ENCODE assay signal across 1 cellular context in the genomic region with DNA sequence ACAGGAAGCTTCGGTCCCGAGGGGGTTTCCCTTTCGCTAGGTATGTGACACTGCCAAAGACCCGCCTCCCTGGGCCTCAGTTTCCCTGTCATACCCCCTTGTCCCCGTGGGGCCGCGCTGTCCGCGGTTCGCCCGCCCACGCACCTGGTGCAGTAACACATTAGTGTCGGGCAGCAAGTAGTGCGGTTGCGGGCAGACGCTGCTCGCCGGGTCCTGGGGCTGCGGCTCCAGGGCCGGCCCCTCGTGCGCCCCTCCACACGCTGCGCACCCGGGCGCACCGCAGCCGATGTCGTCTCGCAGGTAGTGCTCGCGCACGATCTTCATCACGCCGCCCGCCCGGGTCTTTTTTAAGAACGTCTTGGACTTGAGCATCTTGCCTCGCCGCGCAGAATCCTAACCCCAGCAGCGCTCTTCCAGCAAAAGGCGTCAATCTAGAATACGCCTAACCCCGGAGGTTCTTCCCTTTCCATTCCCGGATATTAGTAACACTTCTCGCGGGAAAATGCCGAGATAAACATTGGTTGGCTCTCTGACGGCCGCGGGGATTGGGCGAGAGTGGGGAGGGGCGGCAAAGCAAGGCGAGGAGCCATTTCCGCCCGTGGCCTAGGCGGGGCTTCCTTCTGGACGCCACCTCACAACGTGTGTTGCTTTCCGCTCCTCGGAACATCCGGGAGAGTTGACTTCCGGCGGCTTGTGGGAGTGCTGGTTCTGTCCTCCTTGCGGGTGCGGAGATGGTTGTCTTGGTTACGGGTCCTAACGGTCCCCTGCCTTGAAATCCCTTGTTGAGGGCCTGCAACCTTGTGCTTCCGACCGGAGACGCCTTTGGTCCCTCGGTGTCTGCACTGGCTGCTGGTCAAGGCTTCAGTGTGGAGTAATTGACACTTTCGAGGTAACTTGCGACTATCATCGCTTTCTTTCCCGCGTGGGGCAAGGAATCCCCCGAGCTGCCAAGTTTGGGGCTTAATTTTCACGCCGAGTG.
TF ChIP-seq lines count a peak whose summit lies in the region.

A gene with protein sequence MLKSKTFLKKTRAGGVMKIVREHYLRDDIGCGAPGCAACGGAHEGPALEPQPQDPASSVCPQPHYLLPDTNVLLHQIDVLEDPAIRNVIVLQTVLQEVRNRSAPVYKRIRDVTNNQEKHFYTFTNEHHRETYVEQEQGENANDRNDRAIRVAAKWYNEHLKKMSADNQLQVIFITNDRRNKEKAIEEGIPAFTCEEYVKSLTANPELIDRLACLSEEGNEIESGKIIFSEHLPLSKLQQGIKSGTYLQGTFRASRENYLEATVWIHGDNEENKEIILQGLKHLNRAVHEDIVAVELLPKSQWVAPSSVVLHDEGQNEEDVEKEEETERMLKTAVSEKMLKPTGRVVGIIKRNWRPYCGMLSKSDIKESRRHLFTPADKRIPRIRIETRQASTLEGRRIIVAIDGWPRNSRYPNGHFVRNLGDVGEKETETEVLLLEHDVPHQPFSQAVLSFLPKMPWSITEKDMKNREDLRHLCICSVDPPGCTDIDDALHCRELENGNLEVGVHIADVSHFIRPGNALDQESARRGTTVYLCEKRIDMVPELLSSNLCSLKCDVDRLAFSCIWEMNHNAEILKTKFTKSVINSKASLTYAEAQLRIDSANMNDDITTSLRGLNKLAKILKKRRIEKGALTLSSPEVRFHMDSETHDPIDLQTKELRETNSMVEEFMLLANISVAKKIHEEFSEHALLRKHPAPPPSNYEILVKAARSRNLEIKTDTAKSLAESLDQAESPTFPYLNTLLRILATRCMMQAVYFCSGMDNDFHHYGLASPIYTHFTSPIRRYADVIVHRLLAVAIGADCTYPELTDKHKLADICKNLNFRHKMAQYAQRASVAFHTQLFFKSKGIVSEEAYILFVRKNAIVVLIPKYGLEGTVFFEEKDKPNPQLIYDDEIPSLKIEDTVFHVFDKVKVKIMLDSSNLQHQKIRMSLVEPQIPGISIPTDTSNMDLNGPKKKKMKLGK (minus strand): TSS at position 440 of the 979 bp plus-strand sequence. CDS start 68 bp downstream, at position 372.
A gene with protein sequence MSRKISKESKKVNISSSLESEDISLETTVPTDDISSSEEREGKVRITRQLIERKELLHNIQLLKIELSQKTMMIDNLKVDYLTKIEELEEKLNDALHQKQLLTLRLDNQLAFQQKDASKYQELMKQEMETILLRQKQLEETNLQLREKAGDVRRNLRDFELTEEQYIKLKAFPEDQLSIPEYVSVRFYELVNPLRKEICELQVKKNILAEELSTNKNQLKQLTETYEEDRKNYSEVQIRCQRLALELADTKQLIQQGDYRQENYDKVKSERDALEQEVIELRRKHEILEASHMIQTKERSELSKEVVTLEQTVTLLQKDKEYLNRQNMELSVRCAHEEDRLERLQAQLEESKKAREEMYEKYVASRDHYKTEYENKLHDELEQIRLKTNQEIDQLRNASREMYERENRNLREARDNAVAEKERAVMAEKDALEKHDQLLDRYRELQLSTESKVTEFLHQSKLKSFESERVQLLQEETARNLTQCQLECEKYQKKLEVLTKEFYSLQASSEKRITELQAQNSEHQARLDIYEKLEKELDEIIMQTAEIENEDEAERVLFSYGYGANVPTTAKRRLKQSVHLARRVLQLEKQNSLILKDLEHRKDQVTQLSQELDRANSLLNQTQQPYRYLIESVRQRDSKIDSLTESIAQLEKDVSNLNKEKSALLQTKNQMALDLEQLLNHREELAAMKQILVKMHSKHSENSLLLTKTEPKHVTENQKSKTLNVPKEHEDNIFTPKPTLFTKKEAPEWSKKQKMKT (plus strand): TSS at position 673 of the 979 bp plus-strand sequence. CDS start 1,337 bp downstream, outside the sequence.

TF ChIP-seq in HepG2, 621 proteins besides CTCF, POLR2A, EP300 and RAD21 (continued from another document and continues in another):
- TF ChIP-seq MATR3 (CRISPR knock-in tag; IDR thresholded peaks at IDR 0.05), result no peak
- 0 out of 2 replicates have a peak, but pooled peaks have one; percentile 14 for TF ChIP-seq ZFP36L1 (CRISPR knock-in tag; IDR thresholded peaks at IDR 0.05)
- TF ChIP-seq, protein P1, sequence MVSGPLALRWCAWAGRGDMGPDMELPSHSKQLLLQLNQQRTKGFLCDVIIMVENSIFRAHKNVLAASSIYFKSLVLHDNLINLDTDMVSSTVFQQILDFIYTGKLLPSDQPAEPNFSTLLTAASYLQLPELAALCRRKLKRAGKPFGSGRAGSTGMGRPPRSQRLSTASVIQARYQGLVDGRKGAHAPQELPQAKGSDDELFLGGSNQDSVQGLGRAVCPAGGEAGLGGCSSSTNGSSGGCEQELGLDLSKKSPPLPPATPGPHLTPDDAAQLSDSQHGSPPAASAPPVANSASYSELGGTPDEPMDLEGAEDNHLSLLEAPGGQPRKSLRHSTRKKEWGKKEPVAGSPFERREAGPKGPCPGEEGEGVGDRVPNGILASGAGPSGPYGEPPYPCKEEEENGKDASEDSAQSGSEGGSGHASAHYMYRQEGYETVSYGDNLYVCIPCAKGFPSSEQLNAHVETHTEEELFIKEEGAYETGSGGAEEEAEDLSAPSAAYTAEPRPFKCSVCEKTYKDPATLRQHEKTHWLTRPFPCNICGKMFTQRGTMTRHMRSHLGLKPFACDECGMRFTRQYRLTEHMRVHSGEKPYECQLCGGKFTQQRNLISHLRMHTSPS (CRISPR knock-in tag; IDR thresholded peaks at IDR 0.05; ENCODE audit: low read depth), result no peak
- TF ChIP-seq SALL2 (CRISPR knock-in tag; IDR thresholded peaks at IDR 0.05), result no peak
- TF ChIP-seq HMG20B (CRISPR knock-in tag; conservative IDR thresholded peaks at IDR 0.05), result 0 out of 2 replicates have a peak, but pooled peaks have one; percentile 21
- TF ChIP-seq, protein P2, sequence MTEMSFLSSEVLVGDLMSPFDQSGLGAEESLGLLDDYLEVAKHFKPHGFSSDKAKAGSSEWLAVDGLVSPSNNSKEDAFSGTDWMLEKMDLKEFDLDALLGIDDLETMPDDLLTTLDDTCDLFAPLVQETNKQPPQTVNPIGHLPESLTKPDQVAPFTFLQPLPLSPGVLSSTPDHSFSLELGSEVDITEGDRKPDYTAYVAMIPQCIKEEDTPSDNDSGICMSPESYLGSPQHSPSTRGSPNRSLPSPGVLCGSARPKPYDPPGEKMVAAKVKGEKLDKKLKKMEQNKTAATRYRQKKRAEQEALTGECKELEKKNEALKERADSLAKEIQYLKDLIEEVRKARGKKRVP (CRISPR knock-in tag; IDR thresholded peaks at IDR 0.05), result no peak; a peak in 1 of 4 replicates
- TF ChIP-seq, protein P3, sequence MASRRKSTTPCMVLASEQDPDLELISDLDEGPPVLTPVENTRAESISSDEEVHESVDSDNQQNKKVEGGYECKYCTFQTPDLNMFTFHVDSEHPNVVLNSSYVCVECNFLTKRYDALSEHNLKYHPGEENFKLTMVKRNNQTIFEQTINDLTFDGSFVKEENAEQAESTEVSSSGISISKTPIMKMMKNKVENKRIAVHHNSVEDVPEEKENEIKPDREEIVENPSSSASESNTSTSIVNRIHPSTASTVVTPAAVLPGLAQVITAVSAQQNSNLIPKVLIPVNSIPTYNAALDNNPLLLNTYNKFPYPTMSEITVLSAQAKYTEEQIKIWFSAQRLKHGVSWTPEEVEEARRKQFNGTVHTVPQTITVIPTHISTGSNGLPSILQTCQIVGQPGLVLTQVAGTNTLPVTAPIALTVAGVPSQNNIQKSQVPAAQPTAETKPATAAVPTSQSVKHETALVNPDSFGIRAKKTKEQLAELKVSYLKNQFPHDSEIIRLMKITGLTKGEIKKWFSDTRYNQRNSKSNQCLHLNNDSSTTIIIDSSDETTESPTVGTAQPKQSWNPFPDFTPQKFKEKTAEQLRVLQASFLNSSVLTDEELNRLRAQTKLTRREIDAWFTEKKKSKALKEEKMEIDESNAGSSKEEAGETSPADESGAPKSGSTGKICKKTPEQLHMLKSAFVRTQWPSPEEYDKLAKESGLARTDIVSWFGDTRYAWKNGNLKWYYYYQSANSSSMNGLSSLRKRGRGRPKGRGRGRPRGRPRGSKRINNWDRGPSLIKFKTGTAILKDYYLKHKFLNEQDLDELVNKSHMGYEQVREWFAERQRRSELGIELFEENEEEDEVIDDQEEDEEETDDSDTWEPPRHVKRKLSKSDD (CRISPR knock-in tag; IDR thresholded peaks at IDR 0.05; ENCODE audit: low read depth), result no peak
- no peak for TF ChIP-seq ZNF232 (CRISPR knock-in tag; IDR thresholded peaks at IDR 0.05; ENCODE audit: borderline replicate concordance)
- TF ChIP-seq, protein P4, sequence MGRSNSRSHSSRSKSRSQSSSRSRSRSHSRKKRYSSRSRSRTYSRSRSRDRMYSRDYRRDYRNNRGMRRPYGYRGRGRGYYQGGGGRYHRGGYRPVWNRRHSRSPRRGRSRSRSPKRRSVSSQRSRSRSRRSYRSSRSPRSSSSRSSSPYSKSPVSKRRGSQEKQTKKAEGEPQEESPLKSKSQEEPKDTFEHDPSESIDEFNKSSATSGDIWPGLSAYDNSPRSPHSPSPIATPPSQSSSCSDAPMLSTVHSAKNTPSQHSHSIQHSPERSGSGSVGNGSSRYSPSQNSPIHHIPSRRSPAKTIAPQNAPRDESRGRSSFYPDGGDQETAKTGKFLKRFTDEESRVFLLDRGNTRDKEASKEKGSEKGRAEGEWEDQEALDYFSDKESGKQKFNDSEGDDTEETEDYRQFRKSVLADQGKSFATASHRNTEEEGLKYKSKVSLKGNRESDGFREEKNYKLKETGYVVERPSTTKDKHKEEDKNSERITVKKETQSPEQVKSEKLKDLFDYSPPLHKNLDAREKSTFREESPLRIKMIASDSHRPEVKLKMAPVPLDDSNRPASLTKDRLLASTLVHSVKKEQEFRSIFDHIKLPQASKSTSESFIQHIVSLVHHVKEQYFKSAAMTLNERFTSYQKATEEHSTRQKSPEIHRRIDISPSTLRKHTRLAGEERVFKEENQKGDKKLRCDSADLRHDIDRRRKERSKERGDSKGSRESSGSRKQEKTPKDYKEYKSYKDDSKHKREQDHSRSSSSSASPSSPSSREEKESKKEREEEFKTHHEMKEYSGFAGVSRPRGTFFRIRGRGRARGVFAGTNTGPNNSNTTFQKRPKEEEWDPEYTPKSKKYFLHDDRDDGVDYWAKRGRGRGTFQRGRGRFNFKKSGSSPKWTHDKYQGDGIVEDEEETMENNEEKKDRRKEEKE (IDR thresholded peaks at IDR 0.05), result no peak
- TF ChIP-seq ATAD3A (CRISPR knock-in tag; IDR thresholded peaks at IDR 0.05), result no peak
- TF ChIP-seq, protein P5, sequence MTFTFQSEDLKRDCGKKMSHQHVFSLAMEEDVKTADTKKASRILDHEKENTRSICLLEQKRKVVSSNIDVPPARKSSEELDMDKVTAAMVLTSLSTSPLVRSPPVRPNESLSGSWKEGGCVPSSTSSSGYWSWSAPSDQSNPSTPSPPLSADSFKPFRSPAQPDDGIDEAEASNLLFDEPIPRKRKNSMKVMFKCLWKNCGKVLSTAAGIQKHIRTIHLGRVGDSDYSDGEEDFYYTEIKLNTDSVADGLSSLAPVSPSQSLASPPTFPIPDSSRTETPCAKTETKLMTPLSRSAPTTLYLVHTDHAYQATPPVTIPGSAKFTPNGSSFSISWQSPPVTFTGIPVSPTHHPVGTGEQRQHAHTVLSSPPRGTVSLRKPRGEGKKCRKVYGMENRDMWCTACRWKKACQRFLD (CRISPR knock-in tag; IDR thresholded peaks at IDR 0.05; ENCODE audit: borderline replicate concordance), result peak; percentile 74; the same call in 1 of the 2 replicates
- TF ChIP-seq ZNF205 (CRISPR knock-in tag; IDR thresholded peaks at IDR 0.05), result peak; percentile 66; the same call in 1 of the 2 replicates
- peak; percentile 84 for TF ChIP-seq ZBTB42 (CRISPR knock-in tag; IDR thresholded peaks at IDR 0.05)
- TF ChIP-seq MED13 (CRISPR knock-in tag; IDR thresholded peaks at IDR 0.05), result no peak
- TF ChIP-seq NCOR1 (IDR thresholded peaks at IDR 0.05; ENCODE audit: borderline replicate concordance, low read length), result no peak
- peak; percentile 84 for TF ChIP-seq RFX3 (CRISPR knock-in tag; IDR thresholded peaks at IDR 0.05)
- TF ChIP-seq NFE2 (CRISPR knock-in tag; IDR thresholded peaks at IDR 0.05), result no peak
- TF ChIP-seq, protein P6, sequence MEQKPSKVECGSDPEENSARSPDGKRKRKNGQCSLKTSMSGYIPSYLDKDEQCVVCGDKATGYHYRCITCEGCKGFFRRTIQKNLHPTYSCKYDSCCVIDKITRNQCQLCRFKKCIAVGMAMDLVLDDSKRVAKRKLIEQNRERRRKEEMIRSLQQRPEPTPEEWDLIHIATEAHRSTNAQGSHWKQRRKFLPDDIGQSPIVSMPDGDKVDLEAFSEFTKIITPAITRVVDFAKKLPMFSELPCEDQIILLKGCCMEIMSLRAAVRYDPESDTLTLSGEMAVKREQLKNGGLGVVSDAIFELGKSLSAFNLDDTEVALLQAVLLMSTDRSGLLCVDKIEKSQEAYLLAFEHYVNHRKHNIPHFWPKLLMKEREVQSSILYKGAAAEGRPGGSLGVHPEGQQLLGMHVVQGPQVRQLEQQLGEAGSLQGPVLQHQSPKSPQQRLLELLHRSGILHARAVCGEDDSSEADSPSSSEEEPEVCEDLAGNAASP (CRISPR knock-in tag; IDR thresholded peaks at IDR 0.05; ENCODE audit: borderline replicate concordance), result no peak
- TF ChIP-seq ATF7-NPFF (CRISPR knock-in tag; IDR thresholded peaks at IDR 0.05; ENCODE audit: low read depth), result 0 out of 2 replicates have a peak, but pooled peaks have one; percentile 27
- TF ChIP-seq ZNF572 (CRISPR knock-in tag; IDR thresholded peaks at IDR 0.05), result no peak
- TF ChIP-seq, protein P7, sequence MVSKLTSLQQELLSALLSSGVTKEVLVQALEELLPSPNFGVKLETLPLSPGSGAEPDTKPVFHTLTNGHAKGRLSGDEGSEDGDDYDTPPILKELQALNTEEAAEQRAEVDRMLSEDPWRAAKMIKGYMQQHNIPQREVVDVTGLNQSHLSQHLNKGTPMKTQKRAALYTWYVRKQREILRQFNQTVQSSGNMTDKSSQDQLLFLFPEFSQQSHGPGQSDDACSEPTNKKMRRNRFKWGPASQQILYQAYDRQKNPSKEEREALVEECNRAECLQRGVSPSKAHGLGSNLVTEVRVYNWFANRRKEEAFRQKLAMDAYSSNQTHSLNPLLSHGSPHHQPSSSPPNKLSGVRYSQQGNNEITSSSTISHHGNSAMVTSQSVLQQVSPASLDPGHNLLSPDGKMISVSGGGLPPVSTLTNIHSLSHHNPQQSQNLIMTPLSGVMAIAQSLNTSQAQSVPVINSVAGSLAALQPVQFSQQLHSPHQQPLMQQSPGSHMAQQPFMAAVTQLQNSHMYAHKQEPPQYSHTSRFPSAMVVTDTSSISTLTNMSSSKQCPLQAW (CRISPR knock-in tag; IDR thresholded peaks at IDR 0.05), result no peak; the same call in 1 of the 2 replicates
- TF ChIP-seq ZNF569 (CRISPR knock-in tag; IDR thresholded peaks at IDR 0.05; ENCODE audit: borderline replicate concordance), result peak; percentile 80; the same call in 1 of the 2 replicates
- TF ChIP-seq, protein P8, sequence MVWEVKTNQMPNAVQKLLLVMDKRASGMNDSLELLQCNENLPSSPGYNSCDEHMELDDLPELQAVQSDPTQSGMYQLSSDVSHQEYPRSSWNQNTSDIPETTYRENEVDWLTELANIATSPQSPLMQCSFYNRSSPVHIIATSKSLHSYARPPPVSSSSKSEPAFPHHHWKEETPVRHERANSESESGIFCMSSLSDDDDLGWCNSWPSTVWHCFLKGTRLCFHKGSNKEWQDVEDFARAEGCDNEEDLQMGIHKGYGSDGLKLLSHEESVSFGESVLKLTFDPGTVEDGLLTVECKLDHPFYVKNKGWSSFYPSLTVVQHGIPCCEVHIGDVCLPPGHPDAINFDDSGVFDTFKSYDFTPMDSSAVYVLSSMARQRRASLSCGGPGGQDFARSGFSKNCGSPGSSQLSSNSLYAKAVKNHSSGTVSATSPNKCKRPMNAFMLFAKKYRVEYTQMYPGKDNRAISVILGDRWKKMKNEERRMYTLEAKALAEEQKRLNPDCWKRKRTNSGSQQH (CRISPR knock-in tag; IDR thresholded peaks at IDR 0.05; ENCODE audit: low read depth), result peak; percentile 48; the same call in 1 of the 2 replicates
- peak; percentile 89 for TF ChIP-seq KMT2A (CRISPR knock-in tag; IDR thresholded peaks at IDR 0.05)
- TF ChIP-seq ZNF550 (CRISPR knock-in tag; IDR thresholded peaks at IDR 0.05; ENCODE audit: borderline replicate concordance), result no peak
